17 cellular contexts compared by ENCODE assay signal in genomic region chr2:149733936-149734685, GRCh38.
A peak's percentile ranks its signal among the peaks of the same experiment; 100 is the strongest.
DNase-seq lines count a peak whose midpoint lies in the region; ATAC-seq and TF ChIP-seq lines count a peak whose summit lies in the region.
"Had no signal": no experiment of that assay in that cellular context is flagged by ENCODE, and none has a peak within 500 bp of the region (broad histone marks: within the 10 kb centered on the region; RNA-seq: fewer than 3 reads in every experiment).

No MANE protein-coding gene starts in this region.

- peak overlapping the region in 1 of 2 experiments; percentile 69 for H3K18ac ChIP-seq in mesenchymal stem cell (ENCODE audit: low read depth in 1 of 2, low read length in 2 of 2)

- peak; percentile 75 to 78 for DNase-seq in Caco-2
- DNase-seq in NCI-H146 treated with DMSO at 0.1 percent for 48 hours (lab: John Stamatoyannopoulos, UW; ENCODE audit: unreplicated experiment) = peak; percentile 51
- peak; percentile 61 for DNase-seq in choroid plexus epithelial cell (ENCODE audit: low read depth)
- peak; percentile 59 for DNase-seq in mesenchymal stem cell
- no peak for DNase-seq in caudate nucleus (lab: John Stamatoyannopoulos, UW)
- no peak for DNase-seq in SHP77 (lab: John Stamatoyannopoulos, UW)
- no peak for DNase-seq in NCI-H526 treated with DMSO at 0.1 percent for 48 hours (lab: John Stamatoyannopoulos, UW)
- DNase-seq: activated CD4-positive, alpha-beta T cell treated with anti-CD3 and anti-CD28 coated beads for 1 hour; activated effector memory CD4-positive, alpha-beta T cell treated with anti-CD3 and anti-CD28 coated beads, Interleukin-2, amount 50 U/mL, for 16 hours; effector CD8-positive, alpha-beta T cell; NCI-H345; psoas muscle; transverse colon had no signal

- H2BK120ac ChIP-seq in mesenchymal stem cell (ENCODE audit: low read depth, low read length) = peak overlapping the region; percentile 87

- H3K27ac Mint-ChIP-seq in Caco-2 (ENCODE audit: unreplicated experiment) = peak overlapping the region; percentile 25
- H3K27ac Mint-ChIP-seq: IgD-negative memory B cell had no signal

- intact Hi-C loops in Caco-2 (cut with micrococcal nuclease; ENCODE audit: unreplicated experiment) = loop anchor here (2.0 to 5.0 kb wide), 3 partner anchors 253 to 753 kb away; partner anchors contain the start of gene RND3

- CTCF ChIA-PET in Caco-2 (lab: Charles Lee) = no interaction called here

- H3K23ac ChIP-seq in mesenchymal stem cell (ENCODE audit: low read length in 2 of 2) = no peak overlapping the region

- H3K4me1 Mint-ChIP-seq in Caco-2 (ENCODE audit: low read depth, unreplicated experiment) = peaks cover 13% of the 10 kb centered on the region
- H3K4me1 Mint-ChIP-seq: IgD-negative memory B cell had no signal

- no TSS peak for BruUV-seq in Caco-2 (replicated peaks; lab: Mats Ljungman, UMichigan)

- no peak overlapping the region for H3K4me2 ChIP-seq in mesenchymal stem cell (ENCODE audit: low read length, poor library complexity, severe bottlenecking)
- H3K4me2 ChIP-seq: BLaER1 treated with 17β-estradiol and CSF1 and Interleukin-3, amounts not matched to agents 10 nM and 100 nM had no signal

- H3K27me3 ChIP-seq in Caco-2 (replicated peaks; ENCODE audit: control insufficient read depth, insufficient read depth, low read length) (no peaks in the 10 kb centered on the region), mesenchymal stem cell (ENCODE audit: control insufficient read depth in 1 of 2, insufficient read depth in 1 of 2, low read length in 2 of 2) (no peaks in the 10 kb centered on the region)
- H3K27me3 ChIP-seq: BLaER1 treated with 17β-estradiol and CSF1 and Interleukin-3, amounts not matched to agents 10 nM and 100 nM; transverse colon had no signal

- no peak overlapping the region for H3K4me3 Mint-ChIP-seq in Caco-2 (ENCODE audit: unreplicated experiment)
- H3K4me3 Mint-ChIP-seq: IgD-negative memory B cell had no signal

- H3K4ac ChIP-seq in mesenchymal stem cell (ENCODE audit: low read depth in 1 of 2, low read length in 2 of 2) = no peak overlapping the region

- H3K4me1 ChIP-seq in Caco-2 (peaks cover 36% of the 10 kb centered on the region), mesenchymal stem cell (ENCODE audit: control insufficient read depth, insufficient read depth, low read depth, low read length) (peaks cover 2% of the 10 kb centered on the region)
- H3K4me1 ChIP-seq: psoas muscle had no signal

- no peak overlapping the region for H2BK15ac ChIP-seq in mesenchymal stem cell (ENCODE audit: low read depth, poor library complexity, severe bottlenecking)

- H3K9me3 Mint-ChIP-seq in Caco-2 (ENCODE audit: unreplicated experiment) = peaks cover 9% of the 10 kb centered on the region

- H3K36me3 ChIP-seq in Caco-2 (ENCODE audit: control insufficient read depth, insufficient read depth, low read length) (no peaks in the 10 kb centered on the region), mesenchymal stem cell (ENCODE audit: control insufficient read depth in 1 of 2, insufficient read depth in 2 of 2, low read depth in 1 of 2, low read length in 2 of 2) (no peaks in the 10 kb centered on the region)
- H3K36me3 ChIP-seq: BLaER1 treated with 17β-estradiol and CSF1 and Interleukin-3, amounts not matched to agents 10 nM and 100 nM; transverse colon had no signal

- no peak overlapping the region for H3K14ac ChIP-seq in mesenchymal stem cell (ENCODE audit: low read length in 2 of 2)

- POLR2A ChIA-PET in Caco-2 (lab: Charles Lee) = no interaction called here

- no peak overlapping the region for H4K8ac ChIP-seq in mesenchymal stem cell (ENCODE audit: low read length)

- H3K79me1 ChIP-seq in mesenchymal stem cell (replicated peaks; ENCODE audit: low read length, poor library complexity, severe bottlenecking) = no peaks in the 10 kb centered on the region

- H3K4me3 ChIP-seq in Caco-2 (ENCODE audit: low read depth, low read length) = no peak overlapping the region
- H3K4me3 ChIP-seq in choroid plexus epithelial cell (ENCODE audit: low read depth, low read length) = no peak overlapping the region
- no peak overlapping the region for H3K4me3 ChIP-seq in mesenchymal stem cell (ENCODE audit: insufficient read depth in 1 of 2, low read depth in 1 of 2, low read length in 2 of 2)
- H3K4me3 ChIP-seq: BLaER1 treated with 17β-estradiol and CSF1 and Interleukin-3, amounts not matched to agents 10 nM and 100 nM; psoas muscle; transverse colon had no signal

- H2AK5ac ChIP-seq in mesenchymal stem cell (ENCODE audit: low read length, severe bottlenecking) = peak overlapping the region; percentile 86

- no peak overlapping the region for H4K91ac ChIP-seq in mesenchymal stem cell (ENCODE audit: low read length)

- H3K9me3 ChIP-seq in Caco-2 = peaks cover 2% of the 10 kb centered on the region; the same call in 1 of the 2 replicates
- H3K9me3 ChIP-seq in mesenchymal stem cell (ENCODE audit: control insufficient read depth, low read length) = no peaks in the 10 kb centered on the region
- H3K9me3 ChIP-seq: psoas muscle, transverse colon had no signal

- peaks cover 3% of the 10 kb centered on the region for H3K36me3 Mint-ChIP-seq in Caco-2 (ENCODE audit: insufficient read depth, unreplicated experiment)

- 86% methylated on average over 2 of the region's 3 CpGs for WGBS in mesenchymal stem cell

- no peak overlapping the region for H2AFZ ChIP-seq in mesenchymal stem cell (ENCODE audit: low read depth, low read length)

- H3K27ac ChIP-seq in mesenchymal stem cell (ENCODE audit: low read length, poor library complexity, severe bottlenecking) = peak overlapping the region; percentile 69
- H3K27ac ChIP-seq in caudate nucleus (ENCODE audit: low read depth, low read length) = no peak overlapping the region
- H3K27ac ChIP-seq: BLaER1 treated with 17β-estradiol and CSF1 and Interleukin-3, amounts not matched to agents 10 nM and 100 nM; psoas muscle; transverse colon had no signal

- no peak for TF ChIP-seq CTCF in Caco-2 (IDR thresholded peaks at IDR 0.05; ENCODE audit: insufficient read depth in 1 of 2, low read depth in 1 of 2, low read length in 1 of 2, severe bottlenecking in 1 of 2, unreplicated experiment in 1 of 2)
- no peak for TF ChIP-seq CTCF in choroid plexus epithelial cell (conservative IDR thresholded peaks at IDR 0.05; ENCODE audit: low read depth, low read length)

- ATAC-seq in GM21619 (IDR thresholded peaks at IDR 0.05; ENCODE audit: unreplicated experiment) = no peak
- ATAC-seq: psoas muscle, Right ventricle myocardium inferior had no signal

- H3K9ac ChIP-seq in mesenchymal stem cell (ENCODE audit: low read length) = no peak overlapping the region
- H3K9ac ChIP-seq: BLaER1 treated with 17β-estradiol and CSF1 and Interleukin-3, amounts not matched to agents 10 nM and 100 nM had no signal

- H3K27me3 Mint-ChIP-seq in Caco-2 (ENCODE audit: insufficient read depth, unreplicated experiment) = no peaks in the 10 kb centered on the region

- H2BK12ac ChIP-seq in mesenchymal stem cell (ENCODE audit: low read length in 2 of 2) = no peak overlapping the region

- H2BK5ac ChIP-seq in mesenchymal stem cell (ENCODE audit: low read depth, low read length, poor library complexity, severe bottlenecking) = no peak overlapping the region

Comparison
In these comparisons a context has a peak if more than half of its experiments do, and no peak if none do; other contexts are left out.
1. DNase-seq: peak in Caco-2 (2 of 2), NCI-H146 treated with DMSO at 0.1 percent for 48 hours (single experiment), choroid plexus epithelial cell (single experiment) and mesenchymal stem cell (single experiment); none in caudate nucleus (0 of 61), SHP77 (0 of 2) and NCI-H526 treated with DMSO at 0.1 percent for 48 hours (single experiment).